Comparison of ENCODE assay signal across 18 cellular contexts in the genomic region with DNA sequence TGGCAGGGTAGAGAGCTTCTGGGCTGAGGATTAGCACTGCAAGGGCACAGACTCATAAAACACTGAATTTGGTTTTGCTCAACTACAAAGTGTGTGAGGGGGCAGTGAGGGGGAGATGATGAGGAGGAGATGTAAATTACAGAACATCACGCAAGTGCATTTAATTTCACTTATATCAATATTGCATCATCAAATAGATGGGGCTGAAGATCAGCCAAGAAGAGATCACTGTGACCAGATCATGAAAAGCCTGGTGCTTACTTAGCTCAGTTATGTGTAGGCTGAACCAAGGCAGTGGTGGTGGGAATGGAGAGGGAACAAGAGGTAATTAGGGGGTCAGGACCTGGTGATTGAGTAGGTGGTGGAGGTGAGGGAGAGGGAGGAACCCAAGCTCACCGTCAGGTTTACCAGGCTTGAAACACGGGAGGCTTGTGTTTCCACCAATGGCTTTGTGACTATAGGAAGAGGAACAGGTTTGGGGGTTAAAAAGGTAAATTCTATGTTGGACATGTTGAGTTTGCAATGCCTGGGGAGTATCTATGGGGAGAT. TPM values are rescaled to one million over a fixed set of nuclear protein-coding genes. Genes with fewer than 3 reads are reported as not detected.
DNase-seq lines count a peak whose midpoint lies in the region; ATAC-seq and TF ChIP-seq lines count a peak whose summit lies in the region.
"Had no signal": no experiment of that assay in that cellular context is flagged by ENCODE, and none has a peak within 500 bp of the region (broad histone marks: within the 10 kb centered on the region; RNA-seq: fewer than 3 reads in every experiment).

No MANE protein-coding gene starts in this region.

- no peak for TF ChIP-seq CTCF in glutamatergic neuron (IDR thresholded peaks at IDR 0.05; ENCODE audit: partially characterized antibody, unreplicated experiment)

- H3K27ac ChIP-seq in SK-N-MC, result peak overlapping the region; percentile 31
- H3K27ac ChIP-seq: PC-9, SJCRH30 had no signal

- no peak overlapping the region for H3K4me3 Mint-ChIP-seq in activated naive CD8-positive, alpha-beta T cell treated with anti-CD3 and anti-CD28 coated beads, Interleukin-2, amount 10 ng/mL, durations not matched to agents 7 days and 5 days
- H3K4me3 Mint-ChIP-seq in activated naive CD8-positive, alpha-beta T cell treated with anti-CD3 and anti-CD28 coated beads for 36 hours, result no peak overlapping the region
- peak overlapping the region; percentile 14 for H3K4me3 Mint-ChIP-seq in glutamatergic neuron (ENCODE audit: unreplicated experiment)
- H3K4me3 Mint-ChIP-seq in stimulated activated effector memory CD8-positive, alpha-beta T cell treated with anti-CD3 and anti-CD28 coated beads, Interleukin-12 subunit alpha, Interleukin-12 subunit beta, amount 100 ng/mL, for 72 hours, result no peak overlapping the region

- peaks cover 5% of the 10 kb centered on the region for H3K4me1 Mint-ChIP-seq in activated naive CD8-positive, alpha-beta T cell treated with anti-CD3 and anti-CD28 coated beads, Interleukin-2, amount 10 ng/mL, durations not matched to agents 7 days and 5 days
- H3K4me1 Mint-ChIP-seq in activated naive CD8-positive, alpha-beta T cell treated with anti-CD3 and anti-CD28 coated beads for 36 hours, result peaks cover 6% of the 10 kb centered on the region
- peaks cover 6% of the 10 kb centered on the region for H3K4me1 Mint-ChIP-seq in glutamatergic neuron (ENCODE audit: low read depth, unreplicated experiment)
- no peaks in the 10 kb centered on the region for H3K4me1 Mint-ChIP-seq in stimulated activated effector memory CD8-positive, alpha-beta T cell treated with anti-CD3 and anti-CD28 coated beads, Interleukin-12 subunit alpha, Interleukin-12 subunit beta, amount 100 ng/mL, for 72 hours

- no peaks in the 10 kb centered on the region for H3K9me3 Mint-ChIP-seq in activated naive CD8-positive, alpha-beta T cell treated with anti-CD3 and anti-CD28 coated beads, Interleukin-2, amount 10 ng/mL, durations not matched to agents 7 days and 5 days
- H3K9me3 Mint-ChIP-seq in activated naive CD8-positive, alpha-beta T cell treated with anti-CD3 and anti-CD28 coated beads for 36 hours, result no peaks in the 10 kb centered on the region
- H3K9me3 Mint-ChIP-seq in glutamatergic neuron (ENCODE audit: unreplicated experiment), result peaks cover 4% of the 10 kb centered on the region
- H3K9me3 Mint-ChIP-seq in stimulated activated effector memory CD8-positive, alpha-beta T cell treated with anti-CD3 and anti-CD28 coated beads, Interleukin-12 subunit alpha, Interleukin-12 subunit beta, amount 100 ng/mL, for 72 hours, result no peaks in the 10 kb centered on the region
- H3K9me3 Mint-ChIP-seq: IgD-negative memory B cell had no signal

- H3K27me3 Mint-ChIP-seq in activated naive CD8-positive, alpha-beta T cell treated with anti-CD3 and anti-CD28 coated beads, Interleukin-2, amount 10 ng/mL, durations not matched to agents 7 days and 5 days, result peaks cover 40% of the 10 kb centered on the region
- peaks cover 7% of the 10 kb centered on the region for H3K27me3 Mint-ChIP-seq in activated naive CD8-positive, alpha-beta T cell treated with anti-CD3 and anti-CD28 coated beads for 36 hours
- H3K27me3 Mint-ChIP-seq in glutamatergic neuron (ENCODE audit: unreplicated experiment), result no peaks in the 10 kb centered on the region

- no peaks in the 10 kb centered on the region for H3K36me3 Mint-ChIP-seq in activated naive CD8-positive, alpha-beta T cell treated with anti-CD3 and anti-CD28 coated beads, Interleukin-2, amount 10 ng/mL, durations not matched to agents 7 days and 5 days
- H3K36me3 Mint-ChIP-seq in activated naive CD8-positive, alpha-beta T cell treated with anti-CD3 and anti-CD28 coated beads for 36 hours, result no peaks in the 10 kb centered on the region
- no peaks in the 10 kb centered on the region for H3K36me3 Mint-ChIP-seq in glutamatergic neuron (ENCODE audit: unreplicated experiment)
- no peaks in the 10 kb centered on the region for H3K36me3 Mint-ChIP-seq in stimulated activated effector memory CD8-positive, alpha-beta T cell treated with anti-CD3 and anti-CD28 coated beads, Interleukin-12 subunit alpha, Interleukin-12 subunit beta, amount 100 ng/mL, for 72 hours

- ATAC-seq in activated naive CD8-positive, alpha-beta T cell treated with anti-CD3 and anti-CD28 coated beads, Interleukin-2, amount 10 ng/mL, durations not matched to agents 7 days and 5 days (ENCODE audit: low read depth), result no peak
- ATAC-seq in stimulated activated effector memory CD8-positive, alpha-beta T cell treated with anti-CD3 and anti-CD28 coated beads, Interleukin-12 subunit alpha, Interleukin-12 subunit beta, amount 100 ng/mL, for 72 hours, result no peak

- peak overlapping the region; percentile 15 for H3K27ac Mint-ChIP-seq in activated naive CD8-positive, alpha-beta T cell treated with anti-CD3 and anti-CD28 coated beads, Interleukin-2, amount 10 ng/mL, durations not matched to agents 7 days and 5 days
- no peak overlapping the region for H3K27ac Mint-ChIP-seq in activated naive CD8-positive, alpha-beta T cell treated with anti-CD3 and anti-CD28 coated beads for 36 hours
- peak overlapping the region; percentile 9 for H3K27ac Mint-ChIP-seq in glutamatergic neuron (ENCODE audit: unreplicated experiment)
- H3K27ac Mint-ChIP-seq in stimulated activated effector memory CD8-positive, alpha-beta T cell treated with anti-CD3 and anti-CD28 coated beads, Interleukin-12 subunit alpha, Interleukin-12 subunit beta, amount 100 ng/mL, for 72 hours, result peak overlapping the region; percentile 32

- no peak for DNase-seq in activated naive CD8-positive, alpha-beta T cell treated with anti-CD3 and anti-CD28 coated beads, Interleukin-2, amount 10 ng/mL, durations not matched to agents 7 days and 5 days
- DNase-seq in activated naive CD8-positive, alpha-beta T cell treated with anti-CD3 and anti-CD28 coated beads for 36 hours, result no peak
- DNase-seq in SK-N-MC (ENCODE audit: low read depth, low spot score) (no peak), glutamatergic neuron (no peak), medulla oblongata (ENCODE audit: extremely low spot score) (no peak)
- no peak for DNase-seq in stimulated activated effector memory CD8-positive, alpha-beta T cell treated with anti-CD3 and anti-CD28 coated beads, Interleukin-12 subunit alpha, Interleukin-12 subunit beta, amount 100 ng/mL, for 72 hours (ENCODE audit: low spot score in 2 of 2)
- no peak for DNase-seq in activated effector memory CD4-positive, alpha-beta T cell treated with Interleukin-2 at 50 U/mL for 16 hours
- DNase-seq in activated T-cell treated with anti-CD3 and anti-CD28 coated beads, Interleukin-2, amount 50 U/mL, for 1 hour, result no peak
- DNase-seq: COR-L47, DMS153, EL, NCI-H1105, NCI-H1930, NCI-H2171, NCI-H446 treated with DMSO at 0.1 percent for 48 hours, PC-9, SJCRH30 had no signal

- POLR2A ChIA-PET in activated naive CD8-positive, alpha-beta T cell treated with anti-CD3 and anti-CD28 coated beads, Interleukin-2, amount 10 ng/mL, durations not matched to agents 7 days and 5 days (lab: Charles Lee), result interaction anchor here (1.0 to 1.4 kb wide), 2 partner anchors 13 to 163 kb away, joined by 3 to 6 read pairs; a partner anchor contains a TSS

- H3K9me3 ChIP-seq in SK-N-MC (ENCODE audit: low read depth, low read length), result no peaks in the 10 kb centered on the region
- H3K9me3 ChIP-seq: SJCRH30 had no signal

- no peak overlapping the region for H3K4me3 ChIP-seq in SK-N-MC
- H3K4me3 ChIP-seq: PC-9, SJCRH30 had no signal

- no peak overlapping the region for H3K9ac ChIP-seq in SK-N-MC (ENCODE audit: insufficient read length)

- H3K36me3 ChIP-seq in SK-N-MC (ENCODE audit: insufficient read depth, low read length), result no peaks in the 10 kb centered on the region
- H3K36me3 ChIP-seq: SJCRH30 had no signal

RNA-seq across cellular contexts. Expression of a gene that starts 11.3 kb away (rescaled TPM):
- 10 to 100 TPM; 60.3 to 61.7 TPM for total RNA-seq in activated naive CD8-positive, alpha-beta T cell treated with anti-CD3 and anti-CD28 coated beads, Interleukin-2, amount 10 ng/mL, durations not matched to agents 7 days and 5 days
- 10 to 100 TPM; 19.5 to 20.0 TPM for total RNA-seq in activated naive CD8-positive, alpha-beta T cell treated with anti-CD3 and anti-CD28 coated beads for 36 hours
- 2.9 TPM for total RNA-seq in glutamatergic neuron (ENCODE audit: unreplicated experiment)
